Comparison of ENCODE assay signal across 24 cellular contexts in the genomic region with DNA sequence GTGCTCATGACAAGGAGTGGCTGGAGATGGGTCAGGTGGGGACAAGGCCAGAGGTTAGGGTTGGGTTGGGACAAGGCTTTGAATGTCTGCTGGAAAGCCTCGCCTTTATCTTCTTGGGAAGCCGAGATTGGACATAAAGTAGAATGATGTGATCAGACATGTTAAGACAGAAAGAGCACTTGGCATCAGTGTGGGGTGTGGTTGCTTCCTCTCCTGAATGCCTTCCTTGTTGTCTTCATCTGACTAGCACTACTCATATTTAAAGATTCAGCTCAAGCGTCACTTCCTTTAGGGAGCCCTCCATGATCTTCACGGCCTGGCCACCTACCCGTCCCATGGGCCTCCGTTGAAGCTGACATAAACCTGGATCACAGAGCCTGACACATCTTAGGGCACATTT. TPM values are rescaled to one million over a fixed set of nuclear protein-coding genes. Genes with fewer than 3 reads are reported as not detected.
A peak's percentile ranks its signal among the peaks of the same experiment; 100 is the strongest.
DNase-seq lines count a peak whose midpoint lies in the region; ATAC-seq and TF ChIP-seq lines count a peak whose summit lies in the region.
"Had no signal": no experiment of that assay in that cellular context is flagged by ENCODE, and none has a peak within 500 bp of the region (broad histone marks: within the 10 kb centered on the region; RNA-seq: fewer than 3 reads in every experiment).

No MANE protein-coding gene starts in this region.

- H3K4me3 ChIP-seq in Loucy (ENCODE audit: low read length, poor library complexity, severe bottlenecking), result no peak overlapping the region
- H3K4me3 ChIP-seq in esophagus (ENCODE audit: low read depth in 1 of 2, low read length in 2 of 2), result no peak overlapping the region
- no peak overlapping the region for H3K4me3 ChIP-seq in osteoblast (ENCODE audit: insufficient read depth, low read length)
- H3K4me3 ChIP-seq: cardiac muscle cell, ovary, upper lobe of left lung had no signal

- H3K9ac ChIP-seq in Loucy (ENCODE audit: low read depth, low read length, poor library complexity, severe bottlenecking), result no peak overlapping the region

- no peaks in the 10 kb centered on the region for H3F3A ChIP-seq in Loucy (ENCODE audit: low read depth)

- DNase-seq in COLO829 (ENCODE audit: low spot score), result peak; percentile 22
- DNase-seq in osteoblast (ENCODE audit: insufficient read length, low spot score, missing footprints), result no peak
- no peak for DNase-seq in DMS114 treated with DMSO at 0.1 percent for 48 hours (lab: John Stamatoyannopoulos, UW; ENCODE audit: unreplicated experiment)
- DNase-seq in mucosa of gallbladder (ENCODE audit: low spot score), result no peak
- DNase-seq: activated effector memory CD4-positive, alpha-beta T cell treated with Interleukin-2 at 50 U/mL for 16 hours; activated T-cell treated with anti-CD3 and anti-CD28 coated beads for 4 hours; anterior cingulate cortex; COR-L47; endodermal cell; NCI-H1417; NCI-H2029 treated with DMSO at 0.1 percent for 48 hours; NCI-H526; ovary; retina; small intestine; stimulated activated CD4-positive, alpha-beta T cell treated with anti-CD3 and anti-CD28 coated beads, Interleukin-1b, Interleukin-23, amount 100 ng/mL, for 48 hours; upper lobe of left lung had no signal

- no peaks in the 10 kb centered on the region for H3K27me3 ChIP-seq in Loucy (ENCODE audit: insufficient read depth, low read length, poor library complexity, severe bottlenecking)
- H3K27me3 ChIP-seq in esophagus (ENCODE audit: control insufficient read depth in 1 of 2, insufficient read depth in 2 of 2, low read length in 2 of 2), result no peaks in the 10 kb centered on the region
- no peaks in the 10 kb centered on the region for H3K27me3 ChIP-seq in osteoblast (ENCODE audit: insufficient read depth, low read length)
- H3K27me3 ChIP-seq: ovary, upper lobe of left lung had no signal

- no peaks in the 10 kb centered on the region for H3K79me2 ChIP-seq in Loucy (ENCODE audit: insufficient read depth, low read length)
- no peaks in the 10 kb centered on the region for H3K79me2 ChIP-seq in osteoblast (ENCODE audit: insufficient read depth, low read length)

- H2AFZ ChIP-seq in Loucy (ENCODE audit: low read length) (no peak overlapping the region), osteoblast (ENCODE audit: low read length) (peak overlapping the region; percentile 64)

- no peaks in the 10 kb centered on the region for H3K9me2 ChIP-seq in Loucy (replicated peaks; ENCODE audit: low read depth, low read length)

- H3K27ac ChIP-seq in esophagus (ENCODE audit: low read depth in 2 of 2, low read length in 1 of 2), result peak overlapping the region; percentile 50 to 92
- H3K27ac ChIP-seq in osteoblast (ENCODE audit: low read depth, low read length), result peak overlapping the region; percentile 20
- H3K27ac ChIP-seq: cardiac muscle cell, ovary, upper lobe of left lung had no signal

- H3K9me3 ChIP-seq in Loucy (ENCODE audit: insufficient read depth, low read depth, low read length) (no peaks in the 10 kb centered on the region), esophagus (ENCODE audit: control insufficient read depth in 2 of 2, insufficient read depth in 1 of 2, low read depth in 1 of 2, low read length in 1 of 2) (no peaks in the 10 kb centered on the region), osteoblast (ENCODE audit: low read depth, low read length) (no peaks in the 10 kb centered on the region)
- H3K9me3 ChIP-seq: ovary had no signal

- TF ChIP-seq CTCF in Loucy (conservative IDR thresholded peaks at IDR 0.05; ENCODE audit: low read length) (no peak), osteoblast (IDR thresholded peaks at IDR 0.05; ENCODE audit: extremely low read depth, low read depth, low read length) (no peak)

- H3K36me3 ChIP-seq in Loucy (ENCODE audit: insufficient read depth, low read length) (no peaks in the 10 kb centered on the region), esophagus (ENCODE audit: control insufficient read depth in 2 of 2, insufficient read depth in 2 of 2, low read length in 1 of 2) (no peaks in the 10 kb centered on the region), osteoblast (ENCODE audit: insufficient read depth, low read length) (no peaks in the 10 kb centered on the region)
- H3K36me3 ChIP-seq: cardiac muscle cell, ovary, upper lobe of left lung had no signal

- H3K4me2 ChIP-seq in Loucy (ENCODE audit: low read depth, low read length, poor library complexity, severe bottlenecking) (peak overlapping the region; percentile 5), osteoblast (ENCODE audit: insufficient read depth, low read length) (no peak overlapping the region)

- no peak for ATAC-seq in GM19455 (IDR thresholded peaks at IDR 0.05; ENCODE audit: unreplicated experiment)
- no peak for ATAC-seq in HG03565 (IDR thresholded peaks at IDR 0.05; ENCODE audit: unreplicated experiment)
- ATAC-seq: natural killer cell treated with Interleukin-12 subunit alpha and Interleukin-12 subunit beta and Interleukin-15 and Interleukin-18, amount 100 ng/mL, for 72 hours; Panc1 had no signal

- H3K4me1 ChIP-seq in Loucy (ENCODE audit: insufficient read depth, low read length, poor library complexity, severe bottlenecking) (peaks cover 13% of the 10 kb centered on the region), esophagus (ENCODE audit: control insufficient read depth in 2 of 2, insufficient read depth in 2 of 2, low read length in 1 of 2) (peaks cover 0 to 5% of the 10 kb centered on the region in 2 donors), osteoblast (ENCODE audit: insufficient read depth, low read length) (peaks cover 34% of the 10 kb centered on the region)
- H3K4me1 ChIP-seq: upper lobe of left lung had no signal

- WGBS in esophagus, 2 donors, result 58 to 61% methylated on average over 6 of the region's 6 CpGs

- H4K20me1 ChIP-seq in Loucy (ENCODE audit: insufficient read depth, low read length, poor library complexity, severe bottlenecking) (no peaks in the 10 kb centered on the region), osteoblast (ENCODE audit: insufficient read depth, low read length) (no peaks in the 10 kb centered on the region)

RNA-seq across cellular contexts. Expression of gene C12orf75, which starts 14.8 kb away (rescaled TPM):
- polyA plus RNA-seq in esophagus, result 10 to 100 TPM in 1 of 2 donors, 1 to 10 TPM in 1; 7.9 to 15.3 TPM
- total RNA-seq in osteoblast (48.5 and 58.0 TPM in 2 replicates), mucosa of gallbladder (254 TPM)
